In the genomic region with DNA sequence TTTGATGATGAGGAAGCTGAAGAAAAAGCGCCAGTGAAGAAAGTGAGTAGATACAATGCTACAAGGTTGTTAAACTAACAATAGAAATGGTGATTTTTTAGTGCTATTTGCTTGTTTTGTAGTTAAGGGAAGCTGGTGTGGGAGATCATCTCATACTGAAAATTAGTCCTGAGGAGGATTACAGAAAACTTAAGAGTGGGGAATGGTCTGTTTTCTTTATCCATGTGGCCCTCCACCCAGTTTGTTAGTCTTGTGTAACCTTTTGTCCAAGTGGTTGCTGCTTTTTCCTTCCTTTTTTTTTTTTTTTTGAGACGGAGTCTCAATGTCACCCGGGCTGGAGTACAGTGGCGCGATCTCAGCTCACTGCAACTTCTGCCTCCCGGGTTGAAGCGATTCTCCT, we compare ENCODE assay signal across 11 cellular contexts. TPM values are rescaled to one million over a fixed set of nuclear protein-coding genes. Genes with fewer than 3 reads are reported as not detected.
"Had no signal": no experiment of that assay in that cellular context is flagged by ENCODE, and none has a peak within 500 bp of the region (broad histone marks: within the 10 kb centered on the region; RNA-seq: fewer than 3 reads in every experiment).

No MANE protein-coding gene starts in this region.

- H2AFZ ChIP-seq: parathyroid adenoma had no signal

- ATAC-seq: stimulated activated naive B cell treated with anti-CD40 and anti-IgM and Interleukin-4, amounts not matched to agents 10 μg/mL and 1 μg/mL and 100 μg/mL, for 72 hours had no signal

- H3K9ac ChIP-seq: parathyroid adenoma had no signal

- H3K9me3 ChIP-seq: esophagus muscularis mucosa, right atrium auricular region had no signal

- H3K27me3 ChIP-seq: brain microvascular endothelial cell, esophagus muscularis mucosa, right atrium auricular region had no signal

- H3K27ac ChIP-seq: brain microvascular endothelial cell, esophagus muscularis mucosa, parathyroid adenoma, right atrium auricular region had no signal

- DNase-seq: activated CD4-positive, CD25-positive, alpha-beta regulatory T cell treated with anti-CD3 and anti-CD28 coated beads, Interleukin-2, amount 50 U/mL, for 72 hours; activated naive CD4-positive, alpha-beta T cell treated with anti-CD3 and anti-CD28 coated beads, Interleukin-2, amount 10 ng/mL, durations not matched to agents 7 days and 5 days; brain microvascular endothelial cell; cerebellar nuclear complex; dermis blood vessel endothelial cell; endodermal cell; glutamatergic neuron; stimulated activated naive B cell treated with anti-CD40 and anti-IgM and Interleukin-4, amounts not matched to agents 10 μg/mL and 1 μg/mL and 100 μg/mL, for 72 hours had no signal

- H3K4me3 ChIP-seq: esophagus muscularis mucosa, right atrium auricular region had no signal

RNA-seq across cellular contexts. Expression of gene FGF18, which starts 19.3 kb away (rescaled TPM):
- total RNA-seq: dermis blood vessel endothelial cell had no signal
